8 cellular contexts compared by ENCODE assay signal in the genomic region with DNA sequence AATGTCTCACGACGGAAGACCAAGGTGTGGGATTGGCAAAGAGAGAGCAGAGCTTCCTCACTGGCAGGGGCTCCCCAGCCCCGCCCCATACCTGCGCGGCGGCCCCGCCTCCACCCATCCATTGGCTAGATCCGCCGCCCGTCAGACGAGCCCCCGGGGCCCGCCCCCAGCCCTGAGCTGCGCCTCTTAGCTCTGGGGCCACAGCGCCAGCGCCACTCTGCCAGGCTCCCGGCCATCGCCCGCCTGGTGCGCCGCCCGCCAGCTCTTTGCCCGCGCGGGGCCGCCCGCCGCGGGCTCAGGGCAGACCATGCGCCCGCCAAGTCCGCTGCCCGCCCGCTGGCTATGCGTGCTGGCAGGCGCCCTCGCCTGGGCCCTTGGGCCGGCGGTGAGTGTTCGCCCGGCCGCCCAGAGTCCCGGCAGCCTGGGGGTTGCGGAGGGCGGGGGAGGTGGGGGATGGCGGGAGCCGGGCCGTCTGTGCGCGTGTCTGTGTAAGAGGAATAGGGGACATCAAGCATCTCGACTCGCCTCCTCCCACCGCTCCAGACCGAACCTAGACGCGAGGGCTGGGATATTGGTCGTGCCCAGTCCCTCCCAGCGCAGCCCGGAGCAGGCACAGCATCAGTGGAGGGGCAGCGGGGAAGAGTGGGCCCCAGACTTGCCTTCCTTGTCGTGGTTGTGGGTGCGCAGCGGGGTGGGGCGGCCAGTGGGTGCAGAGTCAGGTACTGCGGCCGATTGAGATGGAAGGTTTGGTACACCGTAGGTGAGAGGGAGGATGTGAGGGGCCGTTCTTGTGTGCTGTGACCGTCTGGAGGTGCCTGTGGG. TPM values are rescaled to one million over a fixed set of nuclear protein-coding genes. Genes with fewer than 3 reads are reported as not detected.
A peak's percentile ranks its signal among the peaks of the same experiment; 100 is the strongest.
DNase-seq lines count a peak whose midpoint lies in the region; ATAC-seq, FAIRE-seq and TF ChIP-seq lines count a peak whose summit lies in the region.

A gene with protein sequence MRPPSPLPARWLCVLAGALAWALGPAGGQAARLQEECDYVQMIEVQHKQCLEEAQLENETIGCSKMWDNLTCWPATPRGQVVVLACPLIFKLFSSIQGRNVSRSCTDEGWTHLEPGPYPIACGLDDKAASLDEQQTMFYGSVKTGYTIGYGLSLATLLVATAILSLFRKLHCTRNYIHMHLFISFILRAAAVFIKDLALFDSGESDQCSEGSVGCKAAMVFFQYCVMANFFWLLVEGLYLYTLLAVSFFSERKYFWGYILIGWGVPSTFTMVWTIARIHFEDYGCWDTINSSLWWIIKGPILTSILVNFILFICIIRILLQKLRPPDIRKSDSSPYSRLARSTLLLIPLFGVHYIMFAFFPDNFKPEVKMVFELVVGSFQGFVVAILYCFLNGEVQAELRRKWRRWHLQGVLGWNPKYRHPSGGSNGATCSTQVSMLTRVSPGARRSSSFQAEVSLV (plus strand): TSS at position 215 of the 822 bp plus-strand sequence. CDS start 93 bp downstream, at position 308.

- peaks cover 10% of the 10 kb centered on the region for H3K4me1 ChIP-seq in Caco-2
- no peaks in the 10 kb centered on the region for H3K4me1 ChIP-seq in Panc1 (ENCODE audit: control insufficient read depth, insufficient read depth, low read length)
- H3K4me1 ChIP-seq in neuronal stem cell (ENCODE audit: control insufficient read depth in 2 of 2, insufficient read depth in 1 of 2, low read depth in 1 of 2, low read length in 2 of 2): peaks cover 7 to 14% of the 10 kb centered on the region in 2 donors
- H3K4me1 ChIP-seq in subcutaneous abdominal adipose tissue (ENCODE audit: control insufficient read depth in 5 of 5, insufficient read depth in 5 of 5, low read length in 5 of 5): peaks cover 0 to 43% (median 21%) of the 10 kb centered on the region in 5 donors

- POLR2A ChIA-PET in Caco-2 (lab: Charles Lee): interaction anchor here (0.6 to 1.1 kb wide), 3 partner anchors 34 to 541 kb away, joined by 3 to 7 read pairs (median 5); a partner anchor contains a TSS
- POLR2A ChIA-PET in Panc1 (lab: Charles Lee): no interaction called here

- H3K23ac ChIP-seq in neuronal stem cell (ENCODE audit: low read depth, low read length, poor library complexity): peak within 1 kb of the TSS; percentile 83

- peak within 1 kb of the TSS; percentile 75 for H4K8ac ChIP-seq in neuronal stem cell (ENCODE audit: low read depth, low read length)

- H2BK5ac ChIP-seq in neuronal stem cell (ENCODE audit: low read length): no peak within 1 kb of the TSS

- H3K27ac ChIP-seq in Panc1 (ENCODE audit: low read length) (no peak within 1 kb of the TSS), neuronal stem cell (replicated peaks; ENCODE audit: low read length) (no peak within 1 kb of the TSS), subcutaneous abdominal adipose tissue (ENCODE audit: low read depth, low read length) (no peak within 1 kb of the TSS)

- peak within 1 kb of the TSS; percentile 92 for H3K4me2 ChIP-seq in neuronal stem cell (ENCODE audit: insufficient read depth, low read length, poor library complexity, severe bottlenecking)

- peaks cover 8% of the 10 kb centered on the region for H3K36me3 Mint-ChIP-seq in Caco-2 (ENCODE audit: insufficient read depth, unreplicated experiment)
- H3K36me3 Mint-ChIP-seq in activated T-helper 2 cell treated with anti-CD3 and anti-CD28 coated beads, Interferon-gamma antibody, Interleukin-2, Interleukin-4, amounts not matched to agents 10 μg/mL and 5 μg/mL and 100 μg/mL, durations not matched to agents 14 hours and 24 hours and 36 hours (ENCODE audit: low read depth): no peaks in the 10 kb centered on the region

- WGBS in neuronal stem cell (ENCODE audit: extremely low coverage in 2 of 2, insufficient read length in 2 of 2, insufficient replicate concordance in 1 of 2), 2 donors: no CpG with 5 or more reads among the region's 69 CpGs

- H3K4me3 ChIP-seq in Caco-2 (ENCODE audit: low read depth, low read length): peak within 1 kb of the TSS; percentile 70
- H3K4me3 ChIP-seq in Panc1 (ENCODE audit: low read depth in 2 of 2, low read length in 2 of 2): peak within 1 kb of the TSS; percentile 31 to 53
- peak within 1 kb of the TSS in 1 of 2 donors; percentile 82 for H3K4me3 ChIP-seq in neuronal stem cell (ENCODE audit: low read length in 2 of 2)
- H3K4me3 ChIP-seq in subcutaneous abdominal adipose tissue (ENCODE audit: low read depth in 1 of 5, low read length in 5 of 5): peak within 1 kb of the TSS; percentile 54 to 67 (median 65)

- H3K27me3 Mint-ChIP-seq in Caco-2 (ENCODE audit: insufficient read depth, unreplicated experiment): peaks cover 10% of the 10 kb centered on the region
- peaks cover 42% of the 10 kb centered on the region for H3K27me3 Mint-ChIP-seq in activated T-helper 2 cell treated with anti-CD3 and anti-CD28 coated beads, Interferon-gamma antibody, Interleukin-2, Interleukin-4, amounts not matched to agents 10 μg/mL and 5 μg/mL and 100 μg/mL, durations not matched to agents 14 hours and 24 hours and 36 hours (ENCODE audit: low read depth)

- no peak within 1 kb of the TSS for H3K4ac ChIP-seq in neuronal stem cell (ENCODE audit: low read length)

- H3K9ac ChIP-seq in neuronal stem cell (ENCODE audit: low read depth, low read length, poor library complexity): peak within 1 kb of the TSS; percentile 75
- peak within 1 kb of the TSS in 3 of 5 donors; percentile 6 to 56 (median 31) for H3K9ac ChIP-seq in subcutaneous abdominal adipose tissue (ENCODE audit: low read length in 5 of 5)

- H2AFZ ChIP-seq in neuronal stem cell (ENCODE audit: low read length): peak within 1 kb of the TSS; percentile 80

- FAIRE-seq in HTR-8/SVneo (lab: Jason Lieb, UNC): no peak
- FAIRE-seq in frontal cortex (lab: Jason Lieb, UNC): no peak

- no peaks in the 10 kb centered on the region for H3K9me3 Mint-ChIP-seq in Caco-2 (ENCODE audit: unreplicated experiment)
- no peaks in the 10 kb centered on the region for H3K9me3 Mint-ChIP-seq in activated T-helper 2 cell treated with anti-CD3 and anti-CD28 coated beads, Interferon-gamma antibody, Interleukin-2, Interleukin-4, amounts not matched to agents 10 μg/mL and 5 μg/mL and 100 μg/mL, durations not matched to agents 14 hours and 24 hours and 36 hours

- peak within 1 kb of the TSS; percentile 53 for H2AK5ac ChIP-seq in neuronal stem cell (ENCODE audit: low read depth, low read length)

- H3K9me3 ChIP-seq in Caco-2: no peaks in the 10 kb centered on the region
- no peaks in the 10 kb centered on the region for H3K9me3 ChIP-seq in Panc1 (ENCODE audit: control insufficient read depth, insufficient read depth, low read depth, low read length)
- peaks cover 0 to 3% of the 10 kb centered on the region in 2 donors for H3K9me3 ChIP-seq in neuronal stem cell (replicated peaks in 1 of 2; ENCODE audit: control insufficient read depth in 2 of 2, insufficient read depth in 1 of 2, low read depth in 1 of 2, low read length in 2 of 2)
- H3K9me3 ChIP-seq in subcutaneous abdominal adipose tissue (ENCODE audit: control insufficient read depth in 5 of 5, low read length in 5 of 5): no peaks in the 10 kb centered on the region

- no peak within 1 kb of the TSS for H3K27ac Mint-ChIP-seq in Caco-2 (ENCODE audit: unreplicated experiment)
- H3K27ac Mint-ChIP-seq in activated T-helper 2 cell treated with anti-CD3 and anti-CD28 coated beads, Interferon-gamma antibody, Interleukin-2, Interleukin-4, amounts not matched to agents 10 μg/mL and 5 μg/mL and 100 μg/mL, durations not matched to agents 14 hours and 24 hours and 36 hours: no peak within 1 kb of the TSS

- DNase-seq in Caco-2 (peak; percentile 88 to 95), HTR-8/SVneo (ENCODE audit: insufficient read length, low spot score) (peak; percentile 82), Panc1 (ENCODE audit: low read depth, low spot score) (no peak), frontal cortex (ENCODE audit: low spot score in 2 of 2) (peak; percentile 88 to 92), neuronal stem cell (ENCODE audit: low spot score) (peak; percentile 53)
- peak; percentile 78 for DNase-seq in activated T-helper 2 cell treated with anti-CD3 and anti-CD28 coated beads, Interferon-gamma antibody, Interleukin-2, Interleukin-4, amounts not matched to agents 10 μg/mL and 5 μg/mL and 100 μg/mL, durations not matched to agents 14 hours and 24 hours and 36 hours (ENCODE audit: low spot score)

- peak within 1 kb of the TSS; percentile 22 for H2BK15ac ChIP-seq in neuronal stem cell (ENCODE audit: low read length)

- H2BK120ac ChIP-seq in neuronal stem cell (ENCODE audit: low read depth, low read length): no peak within 1 kb of the TSS

- BruUV-seq in Caco-2 (replicated peaks; lab: Mats Ljungman, UMichigan) (no TSS peak), Panc1 (replicated peaks; lab: Mats Ljungman, UMichigan) (no TSS peak)

- H4K91ac ChIP-seq in neuronal stem cell (ENCODE audit: low read depth, low read length, poor library complexity): no peak within 1 kb of the TSS

- TF ChIP-seq CTCF in Caco-2 (IDR thresholded peaks at IDR 0.05; ENCODE audit: insufficient read depth in 1 of 2, low read depth in 1 of 2, low read length in 1 of 2, severe bottlenecking in 1 of 2, unreplicated experiment in 1 of 2): no peak
- no peak for TF ChIP-seq CTCF in Panc1 (IDR thresholded peaks at IDR 0.05)

- H3K14ac ChIP-seq in neuronal stem cell (ENCODE audit: low read length): peak within 1 kb of the TSS; percentile 59

- peaks cover 3% of the 10 kb centered on the region for H3K79me1 ChIP-seq in neuronal stem cell (ENCODE audit: low read depth, low read length)

- no peak within 1 kb of the TSS for H2BK12ac ChIP-seq in neuronal stem cell (ENCODE audit: low read length)

- H3K4me1 Mint-ChIP-seq in Caco-2 (ENCODE audit: low read depth, unreplicated experiment): peaks cover 16% of the 10 kb centered on the region
- peaks cover 19% of the 10 kb centered on the region for H3K4me1 Mint-ChIP-seq in activated T-helper 2 cell treated with anti-CD3 and anti-CD28 coated beads, Interferon-gamma antibody, Interleukin-2, Interleukin-4, amounts not matched to agents 10 μg/mL and 5 μg/mL and 100 μg/mL, durations not matched to agents 14 hours and 24 hours and 36 hours (ENCODE audit: low read depth)

- no peaks in the 10 kb centered on the region for H3K36me3 ChIP-seq in Caco-2 (ENCODE audit: control insufficient read depth, insufficient read depth, low read length)
- no peaks in the 10 kb centered on the region for H3K36me3 ChIP-seq in Panc1 (ENCODE audit: control insufficient read depth, insufficient read depth, low read length)
- no peaks in the 10 kb centered on the region for H3K36me3 ChIP-seq in neuronal stem cell (replicated peaks in 1 of 2; ENCODE audit: control insufficient read depth in 2 of 2, insufficient read depth in 2 of 2, low read length in 2 of 2)
- H3K36me3 ChIP-seq in subcutaneous abdominal adipose tissue (ENCODE audit: control insufficient read depth in 5 of 5, insufficient read depth in 5 of 5, low read length in 5 of 5): no peaks in the 10 kb centered on the region

- ATAC-seq in GM21360 (IDR thresholded peaks at IDR 0.05; ENCODE audit: unreplicated experiment) (peak; percentile 89), Panc1 (peak; percentile 86)

- in situ Hi-C loops in Panc1 (cut with HindIII; ENCODE audit: low pct_unique_long_range_greater_than_20kb, low sequenced_read_pairs): no loop called here

- H3K4me3 Mint-ChIP-seq in Caco-2 (ENCODE audit: unreplicated experiment): peak within 1 kb of the TSS; percentile 85
- H3K4me3 Mint-ChIP-seq in activated T-helper 2 cell treated with anti-CD3 and anti-CD28 coated beads, Interferon-gamma antibody, Interleukin-2, Interleukin-4, amounts not matched to agents 10 μg/mL and 5 μg/mL and 100 μg/mL, durations not matched to agents 14 hours and 24 hours and 36 hours (ENCODE audit: low read depth): peak within 1 kb of the TSS; percentile 89

- intact Hi-C loops in Caco-2 (cut with micrococcal nuclease; ENCODE audit: unreplicated experiment) (loop anchor here (1.0 kb wide), 3 partner anchors 34 to 45 kb away; no protein-coding TSS in a partner anchor), Panc1 (cut with micrococcal nuclease; ENCODE audit: unreplicated experiment) (loop anchor here (2.0 kb wide), 1 partner anchor 38 kb away; no protein-coding TSS in a partner anchor)
- intact Hi-C loops in activated T-helper 2 cell treated with anti-CD3 and anti-CD28 coated beads, Interferon-gamma antibody, Interleukin-2, Interleukin-4, amounts not matched to agents 10 μg/mL and 5 μg/mL and 100 μg/mL, durations not matched to agents 14 hours and 24 hours and 36 hours (cut with micrococcal nuclease): loop anchor here (5.0 kb wide), 1 partner anchor 135 kb away; no protein-coding TSS in a partner anchor

- peak within 1 kb of the TSS; percentile 64 for H3K18ac ChIP-seq in neuronal stem cell (ENCODE audit: low read length)

- CTCF ChIA-PET in Caco-2 (lab: Charles Lee): interaction anchor here (0.6 to 2.0 kb wide), 14 partner anchors 8 to 430 kb away, joined by 3 to 39 read pairs (median 5); no protein-coding TSS in a partner anchor
- CTCF ChIA-PET in Panc1 (lab: Charles Lee): interaction anchor here (0.5 to 0.8 kb wide), 3 partner anchors 32 to 328 kb away, joined by 3 to 4 read pairs (median 4); no protein-coding TSS in a partner anchor

- H3K27me3 ChIP-seq in Caco-2 (replicated peaks; ENCODE audit: control insufficient read depth, insufficient read depth, low read length) (no peaks in the 10 kb centered on the region), Panc1 (ENCODE audit: control insufficient read depth, insufficient read depth, low read length) (no peaks in the 10 kb centered on the region; the same call in 1 of the 2 replicates), neuronal stem cell (ENCODE audit: control insufficient read depth in 3 of 3, insufficient read depth in 3 of 3, low read depth in 1 of 3, low read length in 3 of 3) (peaks cover 6 to 91% (median 44%) of the 10 kb centered on the region in 3 experiments), subcutaneous abdominal adipose tissue (ENCODE audit: control insufficient read depth in 5 of 5, insufficient read depth in 4 of 5, low read length in 5 of 5) (peaks cover 0 to 33% (median 27%) of the 10 kb centered on the region in 5 donors)

RNA-seq across cellular contexts. Expression of the gene that starts here (rescaled TPM):
- total RNA-seq in Caco-2 (2022) (3.7 and 3.8 TPM in 2 replicates), Panc1 (2021; ENCODE audit: unreplicated experiment) (0.41 TPM), frontal cortex (0.41 TPM)
- polyA plus RNA-seq in Panc1 (2012; ENCODE audit: insufficient read length): 0.29 TPM
- 0.51 and 0.52 TPM in 2 replicates for total RNA-seq in activated T-helper 2 cell treated with anti-CD3 and anti-CD28 coated beads, Interferon-gamma antibody, Interleukin-2, Interleukin-4, amounts not matched to agents 10 μg/mL and 5 μg/mL and 100 μg/mL, durations not matched to agents 14 hours and 24 hours and 36 hours
- 1.1 TPM for polyA plus RNA-seq in neuronal stem cell (2013, experiment 1 of 2)
- 1.00 TPM for polyA plus RNA-seq in neuronal stem cell (2013, experiment 2 of 2)

Comparison
In these comparisons a context has a peak if more than half of its experiments do, and no peak if none do; other contexts are left out.
1. Peak in ATAC-seq and H3K4me3 ChIP-seq in Panc1; RNA of the gene not detected or under 1 TPM.
2. Peak in DNase-seq in activated T-helper 2 cell treated with anti-CD3 and anti-CD28 coated beads, Interferon-gamma antibody, Interleukin-2, Interleukin-4, amounts not matched to agents 10 μg/mL and 5 μg/mL and 100 μg/mL, durations not matched to agents 14 hours and 24 hours and 36 hours; RNA of the gene not detected or under 1 TPM.
3. Peak in DNase-seq in frontal cortex; RNA of the gene not detected or under 1 TPM.